In the genomic region with DNA sequence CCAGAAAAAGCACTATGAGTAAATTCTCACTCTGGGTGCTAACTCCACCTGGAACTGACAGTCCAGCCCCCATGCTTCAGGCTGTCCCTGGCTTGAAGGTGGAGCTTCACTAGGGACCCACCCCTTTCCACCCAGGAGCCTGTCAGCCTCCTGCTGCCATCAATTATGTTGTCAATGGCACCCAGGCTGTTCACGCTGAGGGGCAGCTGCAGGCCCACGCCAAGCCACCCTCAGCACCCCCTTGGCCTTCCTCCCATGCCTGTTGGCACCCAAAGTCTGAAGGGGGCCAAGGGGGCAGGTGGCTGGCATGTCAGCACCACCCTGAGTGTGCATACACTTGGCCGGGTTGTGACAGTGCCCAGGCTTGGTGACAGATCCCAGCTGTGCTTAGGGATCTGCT, we compare ENCODE assay signal across 19 cellular contexts.
DNase-seq lines count a peak whose midpoint lies in the region; ATAC-seq, FAIRE-seq and TF ChIP-seq lines count a peak whose summit lies in the region.
"Had no signal": no experiment of that assay in that cellular context is flagged by ENCODE, and none has a peak within 500 bp of the region (broad histone marks: within the 10 kb centered on the region; RNA-seq: fewer than 3 reads in every experiment).

No MANE protein-coding gene starts in this region.

- DNase-seq in stimulated activated naive CD8-positive, alpha-beta T cell treated with anti-CD3 and anti-CD28 coated beads, Interleukin-15, amount 100 ng/mL, for 72 hours, result no peak
- no peak for DNase-seq in stimulated activated naive CD8-positive, alpha-beta T cell treated with anti-CD3 and anti-CD28 coated beads, Interleukin-15, Interleukin-2, amounts not matched to agents 100 U/mL and 50 U/mL, for 24 hours
- DNase-seq in kidney, result peak; percentile 29
- DNase-seq in stimulated activated effector memory CD8-positive, alpha-beta T cell treated with anti-CD3 and anti-CD28 coated beads, Interleukin-12 subunit alpha, Interleukin-12 subunit beta, amount 100 ng/mL, for 72 hours (ENCODE audit: low spot score in 2 of 2), result no peak
- no peak for DNase-seq in islet precursor cell
- DNase-seq in mesothelial cell of epicardium (ENCODE audit: low spot score in 2 of 2, unreplicated experiment in 2 of 2), result no peak
- no peak for DNase-seq in immature natural killer cell
- DNase-seq: COR-L47, DMS 273 treated with DMSO at 0.1 percent for 48 hours, DMS53, DND-41, EL, H9 had no signal

- no peak overlapping the region for H3K4me3 ChIP-seq in kidney (ENCODE audit: low read length in 2 of 2)
- H3K4me3 ChIP-seq: BLaER1 treated with 17β-estradiol and CSF1 and Interleukin-3, amounts not matched to agents 10 nM and 100 nM; GM12878 had no signal

- peak; percentile 9 for ATAC-seq in stimulated activated naive CD8-positive, alpha-beta T cell treated with anti-CD3 and anti-CD28 coated beads, Interleukin-15, amount 100 ng/mL, for 72 hours
- no peak for ATAC-seq in stimulated activated naive CD8-positive, alpha-beta T cell treated with anti-CD3 and anti-CD28 coated beads, Interleukin-15, Interleukin-2, amounts not matched to agents 100 U/mL and 50 U/mL, for 24 hours
- peak; percentile 14 for ATAC-seq in stimulated activated effector memory CD8-positive, alpha-beta T cell treated with anti-CD3 and anti-CD28 coated beads, Interleukin-12 subunit alpha, Interleukin-12 subunit beta, amount 100 ng/mL, for 72 hours
- ATAC-seq: GM12878 had no signal

- H3K27me3 Mint-ChIP-seq in stimulated activated naive CD8-positive, alpha-beta T cell treated with anti-CD3 and anti-CD28 coated beads, Interleukin-15, amount 100 ng/mL, for 72 hours, result no peaks in the 10 kb centered on the region
- H3K27me3 Mint-ChIP-seq in mesothelial cell of epicardium (ENCODE audit: low read depth), result peaks cover 18% of the 10 kb centered on the region
- H3K27me3 Mint-ChIP-seq in immature natural killer cell (ENCODE audit: low read depth in 3 of 3), result peaks cover 0 to 2% (median 1%) of the 10 kb centered on the region in 3 donors
- H3K27me3 Mint-ChIP-seq: B cell; CD8-positive, alpha-beta memory T cell had no signal

- H3K4me1 Mint-ChIP-seq in stimulated activated naive CD8-positive, alpha-beta T cell treated with anti-CD3 and anti-CD28 coated beads, Interleukin-15, amount 100 ng/mL, for 72 hours, result no peaks in the 10 kb centered on the region
- no peaks in the 10 kb centered on the region for H3K4me1 Mint-ChIP-seq in stimulated activated effector memory CD8-positive, alpha-beta T cell treated with anti-CD3 and anti-CD28 coated beads, Interleukin-12 subunit alpha, Interleukin-12 subunit beta, amount 100 ng/mL, for 72 hours
- H3K4me1 Mint-ChIP-seq in mesothelial cell of epicardium (no peaks in the 10 kb centered on the region), immature natural killer cell (no peaks in the 10 kb centered on the region)
- H3K4me1 Mint-ChIP-seq: B cell; CD8-positive, alpha-beta memory T cell had no signal

- no peak overlapping the region for H3K4me3 Mint-ChIP-seq in stimulated activated naive CD8-positive, alpha-beta T cell treated with anti-CD3 and anti-CD28 coated beads, Interleukin-15, amount 100 ng/mL, for 72 hours
- H3K4me3 Mint-ChIP-seq in stimulated activated effector memory CD8-positive, alpha-beta T cell treated with anti-CD3 and anti-CD28 coated beads, Interleukin-12 subunit alpha, Interleukin-12 subunit beta, amount 100 ng/mL, for 72 hours, result no peak overlapping the region
- H3K4me3 Mint-ChIP-seq in mesothelial cell of epicardium, result no peak overlapping the region
- no peak overlapping the region for H3K4me3 Mint-ChIP-seq in immature natural killer cell
- H3K4me3 Mint-ChIP-seq: B cell; CD8-positive, alpha-beta memory T cell; H9 had no signal

- no peak overlapping the region for H3K9ac ChIP-seq in kidney (ENCODE audit: low read length in 2 of 2)
- H3K9ac ChIP-seq: BLaER1 treated with 17β-estradiol and CSF1 and Interleukin-3, amounts not matched to agents 10 nM and 100 nM had no signal

- intact Hi-C loops in kidney (cut with DNase I), result no loop called here

- no peaks in the 10 kb centered on the region for H3K36me3 ChIP-seq in kidney (ENCODE audit: control insufficient read depth in 1 of 2, insufficient read depth in 2 of 2, low read length in 2 of 2)
- H3K36me3 ChIP-seq: BLaER1 treated with 17β-estradiol and CSF1 and Interleukin-3, amounts not matched to agents 10 nM and 100 nM had no signal

- no peak overlapping the region for H3K27ac ChIP-seq in kidney (ENCODE audit: low read depth in 2 of 2, low read length in 2 of 2)
- H3K27ac ChIP-seq: BLaER1 treated with 17β-estradiol and CSF1 and Interleukin-3, amounts not matched to agents 10 nM and 100 nM had no signal

- FAIRE-seq in kidney (lab: Jason Lieb, UNC), result no peak
- FAIRE-seq: GM12878, H1, HTR-8/SVneo had no signal

- no peaks in the 10 kb centered on the region for H3K36me3 Mint-ChIP-seq in stimulated activated effector memory CD8-positive, alpha-beta T cell treated with anti-CD3 and anti-CD28 coated beads, Interleukin-12 subunit alpha, Interleukin-12 subunit beta, amount 100 ng/mL, for 72 hours
- no peaks in the 10 kb centered on the region for H3K36me3 Mint-ChIP-seq in mesothelial cell of epicardium
- H3K36me3 Mint-ChIP-seq in immature natural killer cell, result no peaks in the 10 kb centered on the region
- H3K36me3 Mint-ChIP-seq: CD8-positive, alpha-beta memory T cell had no signal

- no peaks in the 10 kb centered on the region for H3K4me1 ChIP-seq in kidney (ENCODE audit: control insufficient read depth in 1 of 2, insufficient read depth in 1 of 2, low read depth in 1 of 2, low read length in 2 of 2)

- no peak for TF ChIP-seq CTCF in kidney (IDR thresholded peaks at IDR 0.05; ENCODE audit: borderline replicate concordance, extremely low read depth, insufficient read depth)
- TF ChIP-seq CTCF in mesothelial cell of epicardium (IDR thresholded peaks at IDR 0.05; ENCODE audit: unreplicated experiment), result no peak

- no peak overlapping the region for H3K27ac Mint-ChIP-seq in stimulated activated naive CD8-positive, alpha-beta T cell treated with anti-CD3 and anti-CD28 coated beads, Interleukin-15, amount 100 ng/mL, for 72 hours
- H3K27ac Mint-ChIP-seq in stimulated activated effector memory CD8-positive, alpha-beta T cell treated with anti-CD3 and anti-CD28 coated beads, Interleukin-12 subunit alpha, Interleukin-12 subunit beta, amount 100 ng/mL, for 72 hours, result no peak overlapping the region
- no peak overlapping the region for H3K27ac Mint-ChIP-seq in mesothelial cell of epicardium
- no peak overlapping the region for H3K27ac Mint-ChIP-seq in immature natural killer cell
- H3K27ac Mint-ChIP-seq: B cell; CD8-positive, alpha-beta memory T cell had no signal

- no peaks in the 10 kb centered on the region for H3K9me3 ChIP-seq in kidney (ENCODE audit: control insufficient read depth in 1 of 2, low read length in 2 of 2)

- H3K9me3 Mint-ChIP-seq in stimulated activated naive CD8-positive, alpha-beta T cell treated with anti-CD3 and anti-CD28 coated beads, Interleukin-15, amount 100 ng/mL, for 72 hours, result no peaks in the 10 kb centered on the region
- H3K9me3 Mint-ChIP-seq in stimulated activated effector memory CD8-positive, alpha-beta T cell treated with anti-CD3 and anti-CD28 coated beads, Interleukin-12 subunit alpha, Interleukin-12 subunit beta, amount 100 ng/mL, for 72 hours, result peaks cover 6% of the 10 kb centered on the region
- H3K9me3 Mint-ChIP-seq in mesothelial cell of epicardium (no peaks in the 10 kb centered on the region), immature natural killer cell (peaks cover 0 to 20% (median 4%) of the 10 kb centered on the region in 6 donors)
- H3K9me3 Mint-ChIP-seq: H9 had no signal
